In genomic region chr2:24792542-24792873, GRCh38 we compare ENCODE assay signal across 8 cellular contexts. TPM values are rescaled to one million over a fixed set of nuclear protein-coding genes. Genes with fewer than 3 reads are reported as not detected.
DNase-seq lines count a peak whose midpoint lies in the region; ATAC-seq, FAIRE-seq and TF ChIP-seq lines count a peak whose summit lies in the region.

No MANE protein-coding gene starts in this region.

- no peak for ATAC-seq in HG03139 (IDR thresholded peaks at IDR 0.05; ENCODE audit: unreplicated experiment)
- ATAC-seq in GM21360 (IDR thresholded peaks at IDR 0.05; ENCODE audit: unreplicated experiment) = no peak

- peak overlapping the region; percentile 93 for H3K27ac ChIP-seq in CD4-positive, alpha-beta memory T cell (ENCODE audit: low read depth, low read length)
- H3K27ac ChIP-seq in MM.1S (ENCODE audit: low read length) (peak overlapping the region; percentile 90; the same call in 1 of the 2 replicates), ectodermal cell (ENCODE audit: insufficient read depth, low read depth, low read length, poor library complexity, severe bottlenecking) (peak overlapping the region; percentile 98), neural progenitor cell (peak overlapping the region; percentile 92)

- no peaks in the 10 kb centered on the region for H3K9me3 Mint-ChIP-seq in CD4-positive, alpha-beta memory T cell
- peaks cover under 1% of the 10 kb centered on the region for H3K9me3 Mint-ChIP-seq in neural progenitor cell

- no peak for DNase-seq in CD4-positive, alpha-beta memory T cell
- no peak for DNase-seq in MM.1S
- no peak for DNase-seq in neural progenitor cell (ENCODE audit: low spot score)
- no peak for DNase-seq in H54 (ENCODE audit: insufficient read length, low spot score)
- no peak for DNase-seq in dermis blood vessel endothelial cell

- H3K27ac Mint-ChIP-seq in CD4-positive, alpha-beta memory T cell = peak overlapping the region; percentile 98 to 100 (median 99)
- H3K27ac Mint-ChIP-seq in neural progenitor cell = peak overlapping the region; percentile 100

- no peaks in the 10 kb centered on the region for H3K9me3 ChIP-seq in CD4-positive, alpha-beta memory T cell (ENCODE audit: control insufficient read depth in 1 of 2, low read length in 2 of 2)
- H3K9me3 ChIP-seq in MM.1S (replicated peaks; ENCODE audit: insufficient read depth, low read length) (no peaks in the 10 kb centered on the region), ectodermal cell (ENCODE audit: control insufficient read depth, low read length) (no peaks in the 10 kb centered on the region), neural progenitor cell (ENCODE audit: low read depth) (no peaks in the 10 kb centered on the region)

- no peaks in the 10 kb centered on the region for H3K27me3 ChIP-seq in CD4-positive, alpha-beta memory T cell (ENCODE audit: insufficient read depth, low read length)
- H3K27me3 ChIP-seq in MM.1S (replicated peaks; ENCODE audit: insufficient read depth, low read length) = no peaks in the 10 kb centered on the region
- H3K27me3 ChIP-seq in ectodermal cell (ENCODE audit: control insufficient read depth, insufficient read depth, low read length, poor library complexity, severe bottlenecking) = no peaks in the 10 kb centered on the region
- H3K27me3 ChIP-seq in neural progenitor cell = no peaks in the 10 kb centered on the region

- H2AFZ ChIP-seq in MM.1S (ENCODE audit: low read length) (peak overlapping the region; percentile 96), neural progenitor cell (replicated peaks) (peak overlapping the region; percentile 80)

- H3K4me1 ChIP-seq in CD4-positive, alpha-beta memory T cell (ENCODE audit: insufficient read depth, low read length) = peaks cover 17% of the 10 kb centered on the region
- H3K4me1 ChIP-seq in MM.1S (ENCODE audit: low read length) = no peaks in the 10 kb centered on the region
- H3K4me1 ChIP-seq in ectodermal cell (ENCODE audit: control insufficient read depth, insufficient read depth, low read length) = peaks cover 19% of the 10 kb centered on the region
- H3K4me1 ChIP-seq in neural progenitor cell = peaks cover 26% of the 10 kb centered on the region

- peak overlapping the region; percentile 94 to 99 (median 96) for H3K4me3 Mint-ChIP-seq in CD4-positive, alpha-beta memory T cell
- peak overlapping the region; percentile 98 for H3K4me3 Mint-ChIP-seq in neural progenitor cell

- H4K20me1 ChIP-seq in MM.1S (ENCODE audit: insufficient read depth, low read length) (no peaks in the 10 kb centered on the region), neural progenitor cell (ENCODE audit: low read depth) (no peaks in the 10 kb centered on the region)

- H3K4me1 Mint-ChIP-seq in CD4-positive, alpha-beta memory T cell = peaks cover 8 to 25% (median 17%) of the 10 kb centered on the region in 4 donors
- H3K4me1 Mint-ChIP-seq in neural progenitor cell = peaks cover 31% of the 10 kb centered on the region

- 6 to 8% methylated on average over 6 of the region's 6 CpGs for WGBS in ectodermal cell, 2 experiments

- no peak for TF ChIP-seq POLR2A in H54 (IDR thresholded peaks at IDR 0.05; ENCODE audit: low read depth, low read length)

- no peak for FAIRE-seq in H54 (lab: Jason Lieb, UNC)

- intact Hi-C loops in CD4-positive, alpha-beta memory T cell (cut with micrococcal nuclease) = loop anchor here (2.0 to 5.0 kb wide), 4 partner anchors 128 to 716 kb away; partner anchors contain the start of genes ADCY3, ITSN2, NCOA1 and SF3B6

- H3F3A ChIP-seq in MM.1S (ENCODE audit: insufficient read depth, low read length) (peaks cover 6% of the 10 kb centered on the region; the same call in 1 of the 2 replicates), neural progenitor cell (ENCODE audit: low read depth) (peaks cover 27% of the 10 kb centered on the region)

- H3K36me3 ChIP-seq in CD4-positive, alpha-beta memory T cell (ENCODE audit: insufficient read depth, low read length) = no peaks in the 10 kb centered on the region
- H3K36me3 ChIP-seq in MM.1S (replicated peaks; ENCODE audit: insufficient read depth, low read length) = no peaks in the 10 kb centered on the region
- H3K36me3 ChIP-seq in ectodermal cell (ENCODE audit: control insufficient read depth, insufficient read depth, low read length) = peaks cover 8% of the 10 kb centered on the region
- peaks cover 14% of the 10 kb centered on the region for H3K36me3 ChIP-seq in neural progenitor cell

- peak overlapping the region; percentile 94 for H3K4me2 ChIP-seq in MM.1S (ENCODE audit: low read depth, low read length)
- peak overlapping the region; percentile 82 for H3K4me2 ChIP-seq in neural progenitor cell

- POLR2A ChIA-PET in CD4-positive, alpha-beta memory T cell (lab: Charles Lee; ENCODE audit: partially characterized antibody) = interaction anchor here (0.7 to 2.0 kb wide), 22 partner anchors 9 to 1553 kb away, joined by 3 to 20 read pairs (median 4); partner anchors contain the start of genes ITSN2, NCOA1, SELENOI and WDCP

- no peaks in the 10 kb centered on the region for H3K9me2 ChIP-seq in MM.1S (replicated peaks; ENCODE audit: insufficient read depth, low read length)

- peaks cover 8 to 10% of the 10 kb centered on the region in 2 donors for H3K36me3 Mint-ChIP-seq in CD4-positive, alpha-beta memory T cell
- H3K36me3 Mint-ChIP-seq in neural progenitor cell = peaks cover 14% of the 10 kb centered on the region

- TF ChIP-seq CTCF in MM.1S (IDR thresholded peaks at IDR 0.05; ENCODE audit: low read length) (no peak), neural progenitor cell (IDR thresholded peaks at IDR 0.05) (no peak)

- H3K9ac ChIP-seq in MM.1S (ENCODE audit: low read length) = peak overlapping the region; percentile 99
- peak overlapping the region; percentile 73 for H3K9ac ChIP-seq in neural progenitor cell

- no peaks in the 10 kb centered on the region for H3K27me3 Mint-ChIP-seq in CD4-positive, alpha-beta memory T cell
- H3K27me3 Mint-ChIP-seq in neural progenitor cell (ENCODE audit: insufficient read depth, low read depth) = peaks cover 3% of the 10 kb centered on the region

- H3K4me3 ChIP-seq in CD4-positive, alpha-beta memory T cell (ENCODE audit: low read length in 2 of 2) = peak overlapping the region; percentile 85 to 97
- H3K4me3 ChIP-seq in MM.1S (ENCODE audit: low read length) (peak overlapping the region; percentile 99), ectodermal cell (ENCODE audit: insufficient read depth, low read depth, low read length) (peak overlapping the region; percentile 96), neural progenitor cell (peak overlapping the region; percentile 60)

- CTCF ChIA-PET in CD4-positive, alpha-beta memory T cell (lab: Charles Lee; ENCODE audit: partially characterized antibody) = interaction anchor here (1.0 to 2.0 kb wide), 5 partner anchors 12 to 180 kb away, joined by 3 to 8 read pairs (median 4); no protein-coding TSS in a partner anchor

- H3K79me2 ChIP-seq in MM.1S (ENCODE audit: low read length) (peaks cover 42% of the 10 kb centered on the region), neural progenitor cell (ENCODE audit: low read depth) (peaks cover 53% of the 10 kb centered on the region)

RNA-seq across cellular contexts. Expression of gene PTRHD1, which starts 0.7 kb away (rescaled TPM):
- total RNA-seq in CD4-positive, alpha-beta memory T cell = 10 to 100 TPM; 12.0 to 12.8 TPM
- polyA plus RNA-seq in CD4-positive, alpha-beta memory T cell = 10 to 100 TPM; 48.6 to 52.1 TPM
- 51.7 TPM for polyA plus RNA-seq in ectodermal cell (2013, experiment 1 of 4)
- 48.3 TPM for polyA plus RNA-seq in ectodermal cell (2013, experiment 2 of 4)
- 54.3 TPM for polyA plus RNA-seq in ectodermal cell (2013, experiment 3 of 4)
- polyA plus RNA-seq in ectodermal cell (2013, experiment 4 of 4) = 52.3 TPM
- total RNA-seq in neural progenitor cell (ENCODE audit: low replicate concordance) (41.6 and 59.5 TPM in 2 replicates), dermis blood vessel endothelial cell (22.2 and 41.9 TPM in 2 replicates)

RNA-seq across cellular contexts. Expression of gene CENPO, which starts 0.7 kb away (rescaled TPM):
- total RNA-seq in CD4-positive, alpha-beta memory T cell = 1 to 10 TPM; 4.6 to 6.1 TPM
- 1 to 10 TPM; 1.6 to 2.5 TPM for polyA plus RNA-seq in CD4-positive, alpha-beta memory T cell
- 59.7 TPM for polyA plus RNA-seq in ectodermal cell (2013, experiment 1 of 4)
- 57.6 TPM for polyA plus RNA-seq in ectodermal cell (2013, experiment 2 of 4)
- polyA plus RNA-seq in ectodermal cell (2013, experiment 3 of 4) = 37.4 TPM
- polyA plus RNA-seq in ectodermal cell (2013, experiment 4 of 4) = 40.3 TPM
- total RNA-seq in neural progenitor cell (ENCODE audit: low replicate concordance) (50.6 and 52.2 TPM in 2 replicates), dermis blood vessel endothelial cell (11.6 and 24.9 TPM in 2 replicates)
